In genomic region chr10:126914561-126914960, GRCh38 we compare ENCODE assay signal across 25 cellular contexts. TPM values are rescaled to one million over a fixed set of nuclear protein-coding genes. Genes with fewer than 3 reads are reported as not detected.
"Had no signal": no experiment of that assay in that cellular context is flagged by ENCODE, and none has a peak within 500 bp of the region (broad histone marks: within the 10 kb centered on the region; RNA-seq: fewer than 3 reads in every experiment).

No MANE protein-coding gene starts in this region.

- H3K27ac ChIP-seq: KMS-11, RWPE1 had no signal

- H3K4me3 ChIP-seq: K562 had no signal

- FAIRE-seq: K562 had no signal

- H3K9me2 ChIP-seq: SK-N-SH had no signal

- H3K9me3 ChIP-seq: SK-N-SH had no signal

- H3K4me2 ChIP-seq: KMS-11, SK-N-SH had no signal

- H3K9ac ChIP-seq: KMS-11, SK-N-SH had no signal

- ATAC-seq: K562, T-cell had no signal

- DNase-seq: Kasumi-1, MV-4-11, NCI-H1048, NCI-H1105, NCI-H1417, NCI-H1436 treated with DMSO at 0.1 percent for 48 hours, NCI-H1694 treated with DMSO at 0.1 percent for 48 hours, NCI-H1930, NCI-H2081, NCI-H2107, NCI-H2171, NCI-H226, NCI-H446, NCI-H510A, NCI-H524 treated with DMSO at 0.1 percent for 48 hours, NCI-H69, NCI-H774, SHP77, SK-N-SH, SW 1271, T-cell had no signal

RNA-seq across cellular contexts. Expression of gene DOCK1, which starts 9.3 kb away (rescaled TPM):
- polyA plus RNA-seq: IgD-negative memory B cell, K562 had no signal
